9 cellular contexts compared by ENCODE assay signal in the genomic region with DNA sequence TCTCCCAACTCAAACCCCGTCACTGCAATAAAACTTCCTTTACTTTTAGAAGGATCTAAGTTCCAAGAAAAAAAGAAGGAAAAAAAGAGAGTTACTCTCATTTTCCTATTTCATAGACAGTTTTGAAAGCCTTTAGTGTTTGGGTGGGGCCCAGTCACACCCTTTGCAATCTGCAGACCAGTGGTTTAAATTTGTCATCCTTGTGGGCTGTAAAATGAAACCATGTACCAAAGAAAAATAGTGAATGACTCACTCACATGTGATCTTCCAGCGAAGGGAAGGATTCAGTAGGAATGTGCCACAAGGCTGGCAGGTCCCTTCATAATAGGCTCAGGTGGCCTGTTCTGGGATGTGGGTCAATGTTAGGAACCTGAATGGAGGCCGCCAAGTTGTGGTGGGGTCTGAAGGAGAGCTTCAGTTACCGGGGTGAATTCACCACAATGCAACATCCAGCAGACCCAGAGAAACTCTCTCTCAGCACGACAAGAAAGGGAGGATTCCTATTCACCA. TPM values are rescaled to one million over a fixed set of nuclear protein-coding genes. Genes with fewer than 3 reads are reported as not detected.
A peak's percentile ranks its signal among the peaks of the same experiment; 100 is the strongest.
DNase-seq lines count a peak whose midpoint lies in the region; ATAC-seq and TF ChIP-seq lines count a peak whose summit lies in the region.
"Had no signal": no experiment of that assay in that cellular context is flagged by ENCODE, and none has a peak within 500 bp of the region (broad histone marks: within the 10 kb centered on the region; RNA-seq: fewer than 3 reads in every experiment).

No MANE protein-coding gene starts in this region.

- peak overlapping the region; percentile 44 for H3K4me3 Mint-ChIP-seq in activated naive CD8-positive, alpha-beta T cell

- no peaks in the 10 kb centered on the region for H3K27me3 Mint-ChIP-seq in activated naive CD8-positive, alpha-beta T cell

- peak overlapping the region; percentile 48 to 73 for H3K27ac ChIP-seq in right atrium auricular region
- no peak overlapping the region for H3K27ac ChIP-seq in effector memory CD4-positive, alpha-beta T cell (ENCODE audit: insufficient read depth, low read length, poor library complexity, severe bottlenecking)
- H3K27ac ChIP-seq: HL-60 had no signal

- H3K4me3 ChIP-seq in right atrium auricular region: no peak overlapping the region
- no peak overlapping the region for H3K4me3 ChIP-seq in effector memory CD4-positive, alpha-beta T cell (ENCODE audit: insufficient read depth, low read depth, low read length, poor library complexity, severe bottlenecking)

- H3K9me3 Mint-ChIP-seq in activated naive CD8-positive, alpha-beta T cell (ENCODE audit: low read depth): no peaks in the 10 kb centered on the region

- peaks cover 2% of the 10 kb centered on the region for H3K36me3 Mint-ChIP-seq in activated naive CD8-positive, alpha-beta T cell

- no peaks in the 10 kb centered on the region for H3K36me3 ChIP-seq in right atrium auricular region
- H3K36me3 ChIP-seq in effector memory CD4-positive, alpha-beta T cell (ENCODE audit: control insufficient read depth, insufficient read depth, low read length): no peaks in the 10 kb centered on the region

- DNase-seq in COLO829 (ENCODE audit: low spot score): peak; percentile 79
- peak; percentile 17 for DNase-seq in HuH-7 (ENCODE audit: low spot score)
- peak; percentile 80 for DNase-seq in right atrium auricular region (ENCODE audit: low spot score)
- DNase-seq in stimulated activated naive CD8-positive, alpha-beta T cell treated with anti-CD3 and anti-CD28 coated beads, Interleukin-15, Interleukin-2, amounts not matched to agents 100 U/mL and 50 U/mL, for 24 hours: peak; percentile 33
- no peak for DNase-seq in effector memory CD4-positive, alpha-beta T cell
- no peak for DNase-seq in midbrain (lab: John Stamatoyannopoulos, UW)

- H3K9me3 ChIP-seq in right atrium auricular region: no peaks in the 10 kb centered on the region
- no peaks in the 10 kb centered on the region for H3K9me3 ChIP-seq in effector memory CD4-positive, alpha-beta T cell (ENCODE audit: control insufficient read depth, low read length)

- ATAC-seq in stimulated activated naive CD8-positive, alpha-beta T cell treated with anti-CD3 and anti-CD28 coated beads, Interleukin-15, Interleukin-2, amounts not matched to agents 100 U/mL and 50 U/mL, for 24 hours: peak; percentile 60
- ATAC-seq in HG02852 (IDR thresholded peaks at IDR 0.05; ENCODE audit: unreplicated experiment): no peak

- H3K27ac Mint-ChIP-seq in activated naive CD8-positive, alpha-beta T cell: peak overlapping the region; percentile 77

- H3K27me3 ChIP-seq in right atrium auricular region: no peaks in the 10 kb centered on the region
- no peaks in the 10 kb centered on the region for H3K27me3 ChIP-seq in effector memory CD4-positive, alpha-beta T cell (replicated peaks; ENCODE audit: control insufficient read depth, insufficient read depth, low read length, poor library complexity, severe bottlenecking)

- peaks cover 0 to 39% of the 10 kb centered on the region in 2 donors for H3K4me1 ChIP-seq in right atrium auricular region
- H3K4me1 ChIP-seq in effector memory CD4-positive, alpha-beta T cell (ENCODE audit: control insufficient read depth, insufficient read depth, low read length, poor library complexity, severe bottlenecking): peaks cover 12% of the 10 kb centered on the region

- TF ChIP-seq CTCF in right atrium auricular region (IDR thresholded peaks at IDR 0.05): no peak

- H3K4me1 Mint-ChIP-seq in activated naive CD8-positive, alpha-beta T cell (ENCODE audit: low read depth): peaks cover 46% of the 10 kb centered on the region

RNA-seq across cellular contexts. Expression of a gene that starts 28.3 kb away (rescaled TPM):
- total RNA-seq in right atrium auricular region: 10 to 100 TPM; 12.7 to 25.9 TPM

RNA-seq across cellular contexts. Expression of a gene that starts 59.2 kb away (rescaled TPM):
- total RNA-seq in right atrium auricular region: 1 to 10 TPM; 5.4 to 7.2 TPM

Comparison
In these comparisons a context has a peak if more than half of its experiments do, and no peak if none do; other contexts are left out.
1. DNase-seq: peak in COLO829 (single experiment), HuH-7 (single experiment), right atrium auricular region (single experiment) and stimulated activated naive CD8-positive, alpha-beta T cell treated with anti-CD3 and anti-CD28 coated beads, Interleukin-15, Interleukin-2, amounts not matched to agents 100 U/mL and 50 U/mL, for 24 hours (single experiment); none in effector memory CD4-positive, alpha-beta T cell (0 of 3) and midbrain (single experiment).